In the genomic region with DNA sequence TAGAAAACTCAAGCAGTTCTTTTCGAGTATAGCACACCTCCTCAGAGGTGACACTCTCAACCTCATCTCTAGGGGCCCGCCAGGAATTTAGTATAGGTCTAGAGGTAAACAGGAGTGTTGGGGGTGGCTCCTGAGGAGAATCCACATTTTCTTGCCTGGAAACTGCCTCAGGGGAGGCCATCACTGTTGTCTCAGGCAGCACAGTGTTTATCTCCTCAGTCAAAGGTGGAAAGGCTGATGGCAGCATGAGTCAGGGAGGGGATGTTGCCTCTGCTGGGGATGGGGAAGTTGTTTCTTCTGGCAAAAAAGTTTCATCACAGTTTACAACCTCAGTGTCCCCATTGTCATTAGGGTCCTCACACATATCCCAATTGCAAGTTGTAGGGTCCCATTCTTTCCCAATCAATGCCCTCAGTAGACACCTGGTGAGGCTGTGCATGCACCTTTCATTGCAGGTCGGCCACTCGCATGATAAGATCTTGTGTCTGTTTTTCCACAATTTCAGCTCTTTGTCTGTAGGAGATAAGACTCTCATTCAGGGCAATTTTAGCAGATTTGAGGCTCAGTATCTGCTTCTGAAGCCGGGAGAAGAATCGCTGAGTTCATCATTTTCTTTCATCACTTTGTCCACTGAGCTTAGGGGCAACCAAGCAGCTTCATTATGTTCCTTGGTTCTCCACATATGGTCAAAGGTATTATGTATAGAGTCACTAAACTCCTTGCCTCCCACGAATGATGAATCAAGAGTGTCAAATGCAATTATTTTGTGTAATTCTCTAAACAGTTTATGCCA, we compare ENCODE assay signal across 17 cellular contexts. TPM values are rescaled to one million over a fixed set of nuclear protein-coding genes. Genes with fewer than 3 reads are reported as not detected.
DNase-seq lines count a peak whose midpoint lies in the region; FAIRE-seq and TF ChIP-seq lines count a peak whose summit lies in the region.
"Had no signal": no experiment of that assay in that cellular context is flagged by ENCODE, and none has a peak within 500 bp of the region (broad histone marks: within the 10 kb centered on the region; RNA-seq: fewer than 3 reads in every experiment).

No MANE protein-coding gene starts in this region.

- H3K36me3 ChIP-seq in astrocyte (ENCODE audit: insufficient read depth, low read length) (no peaks in the 10 kb centered on the region), ovary (no peaks in the 10 kb centered on the region)
- H3K36me3 ChIP-seq: BE2C, HAP-1 had no signal

- H4K20me1 ChIP-seq in astrocyte (ENCODE audit: insufficient read depth, low read length) = no peaks in the 10 kb centered on the region

- no peak for TF ChIP-seq EP300 in ovary (IDR thresholded peaks at IDR 0.05)

- intact Hi-C loops in ovary (cut with DNase I) (no loop called here), posterior cingulate gyrus (cut with DNase I) (no loop called here)

- no peak overlapping the region for H3K4me3 Mint-ChIP-seq in astrocyte (ENCODE audit: unreplicated experiment)
- H3K4me3 Mint-ChIP-seq: CD4-positive, CD25-positive, alpha-beta regulatory T cell; CD8-positive, alpha-beta memory T cell had no signal

- H3K27me3 Mint-ChIP-seq in astrocyte (ENCODE audit: low read depth, unreplicated experiment) = no peaks in the 10 kb centered on the region
- H3K27me3 Mint-ChIP-seq: CD4-positive, CD25-positive, alpha-beta regulatory T cell; CD8-positive, alpha-beta memory T cell had no signal

- TF ChIP-seq CTCF in astrocyte (IDR thresholded peaks at IDR 0.05; ENCODE audit: insufficient read depth, low read depth, low read length) = no peak
- TF ChIP-seq CTCF in ovary (IDR thresholded peaks at IDR 0.05) = no peak

- no peaks in the 10 kb centered on the region for H3K27me3 ChIP-seq in astrocyte (ENCODE audit: insufficient read depth, low read length)
- no peaks in the 10 kb centered on the region for H3K27me3 ChIP-seq in ovary
- H3K27me3 ChIP-seq: BE2C had no signal

- H3K4me1 ChIP-seq in astrocyte (ENCODE audit: insufficient read depth, low read length) = no peaks in the 10 kb centered on the region
- no peaks in the 10 kb centered on the region for H3K4me1 ChIP-seq in ovary (ENCODE audit: insufficient read depth)
- H3K4me1 ChIP-seq: BE2C, HAP-1 had no signal

- H3K27ac ChIP-seq in astrocyte (ENCODE audit: low read depth, low read length) (no peak overlapping the region), ovary (no peak overlapping the region)

- H3K4me3 ChIP-seq in astrocyte (ENCODE audit: insufficient read depth, low read depth, low read length) = no peak overlapping the region
- H3K4me3 ChIP-seq in ovary = no peak overlapping the region
- H3K4me3 ChIP-seq: HAP-1, K562 had no signal

- no peaks in the 10 kb centered on the region for H3K36me3 Mint-ChIP-seq in astrocyte (ENCODE audit: low read depth, unreplicated experiment)
- H3K36me3 Mint-ChIP-seq: CD4-positive, CD25-positive, alpha-beta regulatory T cell; CD8-positive, alpha-beta memory T cell had no signal

- no peaks in the 10 kb centered on the region for H3K9me3 Mint-ChIP-seq in astrocyte (ENCODE audit: unreplicated experiment)

- FAIRE-seq in astrocyte (lab: Jason Lieb, UNC) = no peak
- FAIRE-seq: D721Med, GM19239, K562 had no signal

- DNase-seq in ELF-1 (ENCODE audit: low read depth, low spot score) (peak; percentile 74), M059J (ENCODE audit: low read depth) (peak; percentile 38), astrocyte (ENCODE audit: low read depth) (no peak), cerebellum (ENCODE audit: low spot score) (no peak), ovary (no peak), posterior cingulate gyrus (no peak)
- DNase-seq: ACHN; BE2C; C1 segment of cervical spinal cord; CD4-positive, CD25-positive, alpha-beta regulatory T cell; CD8-positive, alpha-beta memory T cell; COR-L47; GF-D8 had no signal

- no peak overlapping the region for H2AFZ ChIP-seq in astrocyte (ENCODE audit: low read depth, low read length)

- no peaks in the 10 kb centered on the region for H3K79me2 ChIP-seq in astrocyte (ENCODE audit: insufficient read depth, low read length)

- H3K9me3 ChIP-seq in astrocyte (ENCODE audit: insufficient read depth, low read depth, low read length) (no peaks in the 10 kb centered on the region), ovary (no peaks in the 10 kb centered on the region)
- H3K9me3 ChIP-seq: BE2C, HAP-1 had no signal

- peak overlapping the region; percentile 19 for H3K27ac Mint-ChIP-seq in astrocyte (ENCODE audit: unreplicated experiment)
- H3K27ac Mint-ChIP-seq: CD4-positive, CD25-positive, alpha-beta regulatory T cell; CD8-positive, alpha-beta memory T cell had no signal

- WGBS in ovary, 3 donors = 92 to 93% (median 92%) methylated on average over 7 of the region's 7 CpGs

- TF ChIP-seq POLR2A in ovary (IDR thresholded peaks at IDR 0.05) = no peak

- peaks cover 3% of the 10 kb centered on the region for H3K4me1 Mint-ChIP-seq in astrocyte (ENCODE audit: low read depth, unreplicated experiment)
- H3K4me1 Mint-ChIP-seq: CD8-positive, alpha-beta memory T cell had no signal

- no peak overlapping the region for H3K4me2 ChIP-seq in astrocyte (ENCODE audit: low read length)

- H3K9ac ChIP-seq in astrocyte (ENCODE audit: low read length) = no peak overlapping the region

RNA-seq across cellular contexts. Expression of a gene that starts 25.8 kb away (rescaled TPM):
- total RNA-seq in M059J (2014; rRNA removed; shearing (Covaris generic)) = 3.1 and 5.1 TPM in 2 replicates
- total RNA-seq in astrocyte (2.7 and 3.3 TPM in 2 replicates), cerebellum (17.5 TPM), ovary (10 to 100 TPM in 6 of 7 donors, 1 to 10 TPM in 1; 5.5 to 29.3 (median 18.8) TPM)
- 1 to 10 TPM; 2.3 to 6.6 TPM for polyA plus RNA-seq in ovary
- total RNA-seq: CD4-positive, CD25-positive, alpha-beta regulatory T cell; CD8-positive, alpha-beta memory T cell had no signal
- polyA plus RNA-seq: CD4-positive, CD25-positive, alpha-beta regulatory T cell; CD8-positive, alpha-beta memory T cell had no signal

Comparison
In these comparisons a context has a peak if more than half of its experiments do, and no peak if none do; other contexts are left out.
1. DNase-seq: peak in ELF-1 (single experiment) and M059J (single experiment); none in astrocyte (single experiment), cerebellum (single experiment), ovary (0 of 5) and posterior cingulate gyrus (0 of 10).